Comparison of ENCODE assay signal across 8 cellular contexts in the genomic region with DNA sequence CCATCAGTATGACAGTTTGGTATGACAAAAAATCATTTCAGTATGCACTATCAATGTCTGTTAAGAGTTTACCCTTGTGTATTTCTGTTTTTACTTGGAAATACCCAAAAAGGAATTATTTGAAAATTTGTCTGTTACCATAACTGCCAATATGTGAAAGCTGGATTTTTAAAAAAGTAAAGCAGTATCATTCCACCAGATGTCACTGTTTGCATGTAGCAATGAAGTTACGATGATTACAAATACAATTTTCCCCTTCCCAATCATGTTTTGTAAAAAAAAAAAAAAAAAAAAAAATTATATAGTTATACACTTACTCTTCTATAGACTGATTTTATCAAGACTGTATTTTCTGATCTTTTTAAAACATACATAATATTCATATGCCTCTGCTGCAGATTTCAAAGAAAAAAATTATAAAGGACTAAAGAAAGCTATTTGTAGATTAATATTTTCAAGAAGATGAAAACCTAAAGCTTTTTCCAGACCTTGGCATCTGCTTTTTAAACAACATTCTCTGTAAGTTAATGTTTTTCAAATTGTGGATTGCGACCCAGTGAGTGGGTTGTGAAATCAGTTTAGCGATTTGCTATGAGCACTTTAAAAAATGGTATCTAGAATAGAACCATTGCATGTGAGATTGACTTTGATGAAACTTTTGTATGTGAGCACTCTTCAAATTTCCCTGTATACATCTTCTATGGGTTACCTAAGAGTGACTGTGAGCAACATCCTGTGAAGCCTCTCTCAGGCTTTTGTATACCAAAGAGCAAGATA.
A peak's percentile ranks its signal among the peaks of the same experiment; 100 is the strongest.
DNase-seq lines count a peak whose midpoint lies in the region; ATAC-seq and TF ChIP-seq lines count a peak whose summit lies in the region.

No MANE protein-coding gene starts in this region.

- no peaks in the 10 kb centered on the region for H3K36me3 Mint-ChIP-seq in activated naive CD8-positive, alpha-beta T cell treated with anti-CD3 and anti-CD28 coated beads for 36 hours
- no peaks in the 10 kb centered on the region for H3K36me3 Mint-ChIP-seq in CD4-positive, alpha-beta memory T cell

- POLR2A ChIA-PET in BJ (lab: Charles Lee): no interaction called here
- POLR2A ChIA-PET in CD4-positive, alpha-beta memory T cell (lab: Charles Lee; ENCODE audit: partially characterized antibody): no interaction called here

- peak; percentile 44 for TF ChIP-seq CTCF in BJ (IDR thresholded peaks at IDR 0.05; ENCODE audit: insufficient read depth, low read depth, low read length)

- no peaks in the 10 kb centered on the region for H3K4me1 Mint-ChIP-seq in activated naive CD8-positive, alpha-beta T cell treated with anti-CD3 and anti-CD28 coated beads for 36 hours
- H3K4me1 Mint-ChIP-seq in CD4-positive, alpha-beta memory T cell: no peaks in the 10 kb centered on the region

- no peaks in the 10 kb centered on the region for H3K4me1 ChIP-seq in CD4-positive, alpha-beta memory T cell (ENCODE audit: insufficient read depth, low read length)

- no peak overlapping the region for H3K4me3 ChIP-seq in BJ (ENCODE audit: low read depth, low read length)
- H3K4me3 ChIP-seq in Jurkat, Clone E6-1 (ENCODE audit: low read length): no peak overlapping the region
- no peak overlapping the region for H3K4me3 ChIP-seq in CD4-positive, alpha-beta memory T cell (ENCODE audit: low read length in 2 of 2)

- H3K27ac ChIP-seq in CD4-positive, alpha-beta memory T cell (ENCODE audit: low read depth, low read length): no peak overlapping the region

- no peaks in the 10 kb centered on the region for H3K36me3 ChIP-seq in BJ (ENCODE audit: control insufficient read depth, insufficient read depth, low read length)
- H3K36me3 ChIP-seq in CD4-positive, alpha-beta memory T cell (ENCODE audit: insufficient read depth, low read length): no peaks in the 10 kb centered on the region

- intact Hi-C loops in CD4-positive, alpha-beta memory T cell (cut with micrococcal nuclease): no loop called here

- H3K27ac Mint-ChIP-seq in activated naive CD8-positive, alpha-beta T cell treated with anti-CD3 and anti-CD28 coated beads for 36 hours: no peak overlapping the region
- no peak overlapping the region for H3K27ac Mint-ChIP-seq in CD4-positive, alpha-beta memory T cell

- H3K4me3 Mint-ChIP-seq in activated naive CD8-positive, alpha-beta T cell treated with anti-CD3 and anti-CD28 coated beads for 36 hours: no peak overlapping the region
- no peak overlapping the region for H3K4me3 Mint-ChIP-seq in CD4-positive, alpha-beta memory T cell

- H3K27me3 ChIP-seq in BJ (ENCODE audit: control insufficient read depth, insufficient read depth, low read length): no peaks in the 10 kb centered on the region
- H3K27me3 ChIP-seq in CD4-positive, alpha-beta memory T cell (ENCODE audit: insufficient read depth, low read length): no peaks in the 10 kb centered on the region

- CTCF ChIA-PET in BJ (lab: Yijun Ruan, JAX): interaction anchor here (0.7 to 6.4 kb wide), 10 partner anchors 9 to 1158 kb away, joined by 3 to 54 read pairs (median 5); no protein-coding TSS in a partner anchor
- CTCF ChIA-PET in CD4-positive, alpha-beta memory T cell (lab: Charles Lee; ENCODE audit: partially characterized antibody): no interaction called here

- no peaks in the 10 kb centered on the region for H3K27me3 Mint-ChIP-seq in activated naive CD8-positive, alpha-beta T cell treated with anti-CD3 and anti-CD28 coated beads for 36 hours
- no peaks in the 10 kb centered on the region for H3K27me3 Mint-ChIP-seq in CD4-positive, alpha-beta memory T cell

- no peaks in the 10 kb centered on the region for H3K9me3 Mint-ChIP-seq in activated naive CD8-positive, alpha-beta T cell treated with anti-CD3 and anti-CD28 coated beads for 36 hours
- H3K9me3 Mint-ChIP-seq in CD4-positive, alpha-beta memory T cell: peaks cover 0 to 3% (median 0%) of the 10 kb centered on the region in 8 donors

- no peak for DNase-seq in BJ (ENCODE audit: low read depth)
- DNase-seq in Jurkat, Clone E6-1 (ENCODE audit: low read depth, low spot score): peak; percentile 1
- DNase-seq in amniotic epithelial cell (ENCODE audit: low read depth): peak; percentile 27
- peak; percentile 18 for DNase-seq in left kidney (ENCODE audit: low read depth, low spot score)
- DNase-seq in activated naive CD8-positive, alpha-beta T cell treated with anti-CD3 and anti-CD28 coated beads for 36 hours: no peak
- no peak for DNase-seq in stimulated activated CD8-positive, alpha-beta memory T cell treated with anti-CD3 and anti-CD28 coated beads, Interleukin-4, amount 100 ng/mL, for 48 hours
- no peak for DNase-seq in CD4-positive, alpha-beta memory T cell

- no peaks in the 10 kb centered on the region for H3K9me3 ChIP-seq in CD4-positive, alpha-beta memory T cell (ENCODE audit: control insufficient read depth in 1 of 2, low read length in 2 of 2)

- ATAC-seq in GM21367 (IDR thresholded peaks at IDR 0.05; ENCODE audit: unreplicated experiment): no peak

Comparison
In these comparisons a context has a peak if more than half of its experiments do, and no peak if none do; other contexts are left out.
1. DNase-seq: peak in Jurkat, Clone E6-1 (single experiment), amniotic epithelial cell (single experiment) and left kidney (single experiment); none in BJ (single experiment), activated naive CD8-positive, alpha-beta T cell treated with anti-CD3 and anti-CD28 coated beads for 36 hours (single experiment), stimulated activated CD8-positive, alpha-beta memory T cell treated with anti-CD3 and anti-CD28 coated beads, Interleukin-4, amount 100 ng/mL, for 48 hours (single experiment) and CD4-positive, alpha-beta memory T cell (0 of 5).